Comparison of ENCODE assay signal across 8 cellular contexts in genomic region chr9:7799934-7800285, GRCh38. TPM values are rescaled to one million over a fixed set of nuclear protein-coding genes. Genes with fewer than 3 reads are reported as not detected.
DNase-seq lines count a peak whose midpoint lies in the region; ATAC-seq and TF ChIP-seq lines count a peak whose summit lies in the region.

No MANE protein-coding gene starts in this region.

- DNase-seq in NB4 (ENCODE audit: low read depth) (no peak), epithelial cell of proximal tubule (ENCODE audit: low read depth) (no peak), sigmoid colon (no peak)
- DNase-seq in activated CD8-positive, alpha-beta memory T cell treated with anti-CD3 and anti-CD28 coated beads for 24 hours = no peak
- DNase-seq in activated effector memory CD4-positive, alpha-beta T cell treated with Interleukin-2 at 50 U/mL for 16 hours = no peak

- intact Hi-C loops in sigmoid colon (cut with DNase I) = no loop called here

- 28 to 32% methylated on average over 8 of the region's 8 CpGs for WGBS in sigmoid colon, 2 donors

- peaks cover 0 to 12% (median 7%) of the 10 kb centered on the region in 4 donors for H3K4me1 ChIP-seq in sigmoid colon

- peaks cover 0 to 28% (median 2%) of the 10 kb centered on the region in 4 donors for H3K36me3 ChIP-seq in sigmoid colon

- peak overlapping the region; percentile 93 for H3K27ac ChIP-seq in C4-2B
- H3K27ac ChIP-seq in sigmoid colon = peak overlapping the region; percentile 83 to 89 (median 88)

- TF ChIP-seq EP300 in sigmoid colon (IDR thresholded peaks at IDR 0.05) = no peak

- H3K4me3 ChIP-seq in NB4 (ENCODE audit: low read depth, low read length) (peak overlapping the region; percentile 75), epithelial cell of proximal tubule (ENCODE audit: low read depth, low read length) (peak overlapping the region; percentile 90), sigmoid colon (peak overlapping the region; percentile 69 to 97 (median 82))

- ATAC-seq in GM21576 (IDR thresholded peaks at IDR 0.05; ENCODE audit: unreplicated experiment) (peak; percentile 17), GM19324 (IDR thresholded peaks at IDR 0.05; ENCODE audit: low FRiP score, unreplicated experiment) (no peak)

- no peaks in the 10 kb centered on the region for H3K27me3 ChIP-seq in sigmoid colon

- TF ChIP-seq CTCF in C4-2B (conservative IDR thresholded peaks at IDR 0.05) (no peak), NB4 (IDR thresholded peaks at IDR 0.05; ENCODE audit: low read depth, low read length) (no peak), epithelial cell of proximal tubule (conservative IDR thresholded peaks at IDR 0.05; ENCODE audit: low read depth, low read length) (no peak), sigmoid colon (IDR thresholded peaks at IDR 0.05) (no peak)

- TF ChIP-seq POLR2A in NB4 (IDR thresholded peaks at IDR 0.05; ENCODE audit: extremely low read depth, insufficient read length) (no peak), sigmoid colon (IDR thresholded peaks at IDR 0.05) (no peak)

- H3K9me3 ChIP-seq in sigmoid colon = no peaks in the 10 kb centered on the region

RNA-seq across cellular contexts. Expression of gene DMAC1, which starts 0.3 kb away (rescaled TPM):
- 12.1 and 13.4 TPM in 2 replicates for total RNA-seq in epithelial cell of proximal tubule
- 10 to 100 TPM; 17.2 to 21.4 (median 19.4) TPM for total RNA-seq in sigmoid colon
- polyA plus RNA-seq in sigmoid colon = 10 to 100 TPM; 18.7 to 20.6 (median 20.4) TPM
